ENCODE assay signal across 1 cellular context in the genomic region with DNA sequence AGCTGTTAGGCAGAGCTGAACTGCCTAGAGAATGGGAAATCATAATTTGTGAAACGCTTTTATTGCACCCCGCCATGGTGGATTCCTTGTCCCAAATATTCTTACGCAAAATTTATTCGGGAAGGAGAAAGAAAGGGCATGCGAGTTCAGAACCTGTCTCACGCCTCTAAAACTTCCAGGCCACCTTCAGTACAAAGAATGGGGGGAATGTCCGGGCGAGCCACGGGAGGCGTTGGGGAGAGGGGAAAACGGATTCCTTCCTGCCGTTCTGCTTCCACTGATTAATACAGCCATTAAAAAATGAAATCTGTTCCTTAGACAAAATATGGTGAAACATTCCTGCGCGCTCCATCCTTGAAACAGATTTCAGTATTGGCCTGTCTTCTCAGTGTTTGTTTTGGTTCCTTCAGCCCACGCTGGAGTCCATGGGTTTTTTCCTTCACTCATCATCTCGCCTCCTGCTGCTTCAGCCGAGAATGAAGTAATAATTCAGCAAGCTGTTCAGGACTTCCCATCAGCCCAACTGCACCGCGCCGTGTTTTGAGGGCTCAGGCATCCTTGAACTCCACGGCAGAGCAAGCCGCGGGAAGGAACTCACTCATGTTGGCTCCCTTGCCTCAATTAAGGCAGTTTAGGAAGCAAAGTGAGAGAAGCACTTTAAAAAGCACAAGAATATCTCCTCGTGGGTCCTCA.
TF ChIP-seq lines count a peak whose summit lies in the region.

No MANE protein-coding gene starts in this region.

TF ChIP-seq in WTC11, 78 proteins besides CTCF, POLR2A, EP300 and RAD21 (continued from another document):
- TF ChIP-seq, protein P1, sequence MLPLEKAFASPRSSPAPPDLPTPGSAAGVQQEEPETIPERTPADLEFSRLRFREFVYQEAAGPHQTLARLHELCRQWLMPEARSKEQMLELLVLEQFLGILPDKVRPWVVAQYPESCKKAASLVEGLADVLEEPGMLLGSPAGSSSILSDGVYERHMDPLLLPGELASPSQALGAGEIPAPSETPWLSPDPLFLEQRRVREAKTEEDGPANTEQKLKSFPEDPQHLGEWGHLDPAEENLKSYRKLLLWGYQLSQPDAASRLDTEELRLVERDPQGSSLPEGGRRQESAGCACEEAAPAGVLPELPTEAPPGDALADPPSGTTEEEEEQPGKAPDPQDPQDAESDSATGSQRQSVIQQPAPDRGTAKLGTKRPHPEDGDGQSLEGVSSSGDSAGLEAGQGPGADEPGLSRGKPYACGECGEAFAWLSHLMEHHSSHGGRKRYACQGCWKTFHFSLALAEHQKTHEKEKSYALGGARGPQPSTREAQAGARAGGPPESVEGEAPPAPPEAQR (CRISPR knock-in tag; IDR thresholded peaks at IDR 0.05): no peak
- TF ChIP-seq, protein P2, sequence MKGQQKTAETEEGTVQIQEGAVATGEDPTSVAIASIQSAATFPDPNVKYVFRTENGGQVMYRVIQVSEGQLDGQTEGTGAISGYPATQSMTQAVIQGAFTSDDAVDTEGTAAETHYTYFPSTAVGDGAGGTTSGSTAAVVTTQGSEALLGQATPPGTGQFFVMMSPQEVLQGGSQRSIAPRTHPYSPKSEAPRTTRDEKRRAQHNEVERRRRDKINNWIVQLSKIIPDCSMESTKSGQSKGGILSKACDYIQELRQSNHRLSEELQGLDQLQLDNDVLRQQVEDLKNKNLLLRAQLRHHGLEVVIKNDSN (CRISPR knock-in tag; IDR thresholded peaks at IDR 0.05): no peak
TF ChIP-seq in WTC11: peak in this region for 0.
